Comparison of ENCODE assay signal across 18 cellular contexts in the genomic region with DNA sequence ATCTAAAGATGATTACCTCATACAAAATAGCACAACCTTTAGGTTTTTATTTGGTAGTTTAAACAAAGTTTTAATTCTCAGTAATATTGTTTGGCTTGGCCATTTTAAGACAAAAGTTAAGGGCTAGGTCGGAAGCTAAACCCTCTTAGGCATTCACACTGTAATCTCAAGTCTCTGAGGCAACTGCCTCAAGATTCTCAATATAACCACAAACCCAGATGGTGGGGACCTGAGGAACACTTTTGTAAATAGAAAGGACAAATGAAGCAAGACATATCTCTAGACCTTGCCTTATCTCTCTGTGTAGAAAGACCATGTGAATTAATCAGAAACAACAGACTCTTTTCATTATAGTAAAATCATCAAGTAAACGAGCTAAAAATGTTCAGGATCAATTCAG.
DNase-seq lines count a peak whose midpoint lies in the region; ATAC-seq, FAIRE-seq and TF ChIP-seq lines count a peak whose summit lies in the region.
"Had no signal": no experiment of that assay in that cellular context is flagged by ENCODE, and none has a peak within 500 bp of the region (broad histone marks: within the 10 kb centered on the region; RNA-seq: fewer than 3 reads in every experiment).

No MANE protein-coding gene starts in this region.

- H3K4me1 ChIP-seq in ES-I3 (ENCODE audit: insufficient read depth, low read length) (no peaks in the 10 kb centered on the region), smooth muscle cell (ENCODE audit: low read depth) (no peaks in the 10 kb centered on the region), hepatocyte (ENCODE audit: insufficient read depth) (no peaks in the 10 kb centered on the region), foreskin keratinocyte (no peaks in the 10 kb centered on the region)
- H3K4me1 ChIP-seq: A549 had no signal

- DNase-seq in MG63, result no peak
- no peak for DNase-seq in RCC 7860 (ENCODE audit: low spot score)
- no peak for DNase-seq in smooth muscle cell (lab: John Stamatoyannopoulos, UW; ENCODE audit: unreplicated experiment)
- no peak for DNase-seq in hepatocyte (ENCODE audit: low spot score)
- no peak for DNase-seq in GM10266 (ENCODE audit: extremely low spot score)
- DNase-seq in foreskin keratinocyte, result no peak
- DNase-seq: DMS79 treated with DMSO at 0.1 percent for 48 hours, H7, HFFc6, NCI-H1092 treated with DMSO at 0.1 percent for 48 hours, NCI-H1436 treated with DMSO at 0.1 percent for 48 hours, NCI-H524 treated with DMSO at 0.1 percent for 48 hours, T1000 had no signal

- WGBS in smooth muscle cell (ENCODE audit: low lambda C conversion rate), result 72% methylated on average over 2 of the region's 2 CpGs
- WGBS in hepatocyte (ENCODE audit: low lambda C conversion rate, missing lambda C conversion rate), result 75% methylated on average over 2 of the region's 2 CpGs

- no peaks in the 10 kb centered on the region for H3K79me2 ChIP-seq in smooth muscle cell (ENCODE audit: low read depth)
- no peaks in the 10 kb centered on the region for H3K79me2 ChIP-seq in hepatocyte

- ATAC-seq in foreskin keratinocyte, result no peak
- ATAC-seq: A549, Panc1 had no signal

- H3K4me3 ChIP-seq in MG63 (peak overlapping the region; percentile 36), smooth muscle cell (no peak overlapping the region), hepatocyte (no peak overlapping the region)
- H3K4me3 ChIP-seq: A549 had no signal

- no peaks in the 10 kb centered on the region for H3K9me3 ChIP-seq in ES-I3 (ENCODE audit: control insufficient read depth, insufficient read depth, low read length)
- no peaks in the 10 kb centered on the region for H3K9me3 ChIP-seq in MG63
- no peaks in the 10 kb centered on the region for H3K9me3 ChIP-seq in smooth muscle cell (replicated peaks; ENCODE audit: low read depth)
- H3K9me3 ChIP-seq in hepatocyte (ENCODE audit: low read depth), result no peaks in the 10 kb centered on the region

- peak; percentile 15 for FAIRE-seq in RCC 7860 (lab: Jason Lieb, UNC)
- FAIRE-seq: A549, D721Med, GM12891 had no signal

- no peaks in the 10 kb centered on the region for H3F3A ChIP-seq in smooth muscle cell (ENCODE audit: low read depth)

- peak overlapping the region; percentile 41 for H3K9ac ChIP-seq in ES-I3 (ENCODE audit: low read depth, low read length)
- H3K9ac ChIP-seq in smooth muscle cell (ENCODE audit: low read depth), result no peak overlapping the region

- H3K4me2 ChIP-seq in smooth muscle cell, result no peak overlapping the region
- no peak overlapping the region for H3K4me2 ChIP-seq in hepatocyte
- H3K4me2 ChIP-seq: A549 had no signal

- no peaks in the 10 kb centered on the region for H3K36me3 ChIP-seq in ES-I3 (ENCODE audit: insufficient read depth, low read length)
- no peaks in the 10 kb centered on the region for H3K36me3 ChIP-seq in MG63
- no peaks in the 10 kb centered on the region for H3K36me3 ChIP-seq in smooth muscle cell (ENCODE audit: low read depth)
- no peaks in the 10 kb centered on the region for H3K36me3 ChIP-seq in hepatocyte (replicated peaks; ENCODE audit: insufficient read depth, low read depth)

- peak overlapping the region; percentile 43 for H2AFZ ChIP-seq in smooth muscle cell (ENCODE audit: low read depth)
- no peak overlapping the region for H2AFZ ChIP-seq in hepatocyte

- H4K20me1 ChIP-seq in smooth muscle cell (ENCODE audit: low read depth) (no peaks in the 10 kb centered on the region), hepatocyte (ENCODE audit: insufficient read depth, poor library complexity, severe bottlenecking) (no peaks in the 10 kb centered on the region)

- H3K27ac ChIP-seq in smooth muscle cell (ENCODE audit: low read depth) (no peak overlapping the region), hepatocyte (no peak overlapping the region), foreskin keratinocyte (no peak overlapping the region)
- H3K27ac ChIP-seq: A549 had no signal

- H3K27me3 ChIP-seq in MG63 (no peaks in the 10 kb centered on the region), smooth muscle cell (ENCODE audit: low read depth) (no peaks in the 10 kb centered on the region), hepatocyte (no peaks in the 10 kb centered on the region), foreskin keratinocyte (no peaks in the 10 kb centered on the region)

- no peak for TF ChIP-seq CTCF in smooth muscle cell (IDR thresholded peaks at IDR 0.05; ENCODE audit: borderline replicate concordance, insufficient read depth, poor library complexity, severe bottlenecking)
- no peak for TF ChIP-seq CTCF in hepatocyte (IDR thresholded peaks at IDR 0.05; ENCODE audit: poor library complexity)
- TF ChIP-seq CTCF in GM10266 (IDR thresholded peaks at IDR 0.05; ENCODE audit: control insufficient read depth, insufficient read depth, low read depth, missing control alignments), result no peak
- no peak for TF ChIP-seq CTCF in foreskin keratinocyte (conservative IDR thresholded peaks at IDR 0.05)

- H3K9me2 ChIP-seq in hepatocyte (replicated peaks; ENCODE audit: insufficient read depth), result no peaks in the 10 kb centered on the region
